Comparison of ENCODE assay signal across 2 cellular contexts in the genomic region with DNA sequence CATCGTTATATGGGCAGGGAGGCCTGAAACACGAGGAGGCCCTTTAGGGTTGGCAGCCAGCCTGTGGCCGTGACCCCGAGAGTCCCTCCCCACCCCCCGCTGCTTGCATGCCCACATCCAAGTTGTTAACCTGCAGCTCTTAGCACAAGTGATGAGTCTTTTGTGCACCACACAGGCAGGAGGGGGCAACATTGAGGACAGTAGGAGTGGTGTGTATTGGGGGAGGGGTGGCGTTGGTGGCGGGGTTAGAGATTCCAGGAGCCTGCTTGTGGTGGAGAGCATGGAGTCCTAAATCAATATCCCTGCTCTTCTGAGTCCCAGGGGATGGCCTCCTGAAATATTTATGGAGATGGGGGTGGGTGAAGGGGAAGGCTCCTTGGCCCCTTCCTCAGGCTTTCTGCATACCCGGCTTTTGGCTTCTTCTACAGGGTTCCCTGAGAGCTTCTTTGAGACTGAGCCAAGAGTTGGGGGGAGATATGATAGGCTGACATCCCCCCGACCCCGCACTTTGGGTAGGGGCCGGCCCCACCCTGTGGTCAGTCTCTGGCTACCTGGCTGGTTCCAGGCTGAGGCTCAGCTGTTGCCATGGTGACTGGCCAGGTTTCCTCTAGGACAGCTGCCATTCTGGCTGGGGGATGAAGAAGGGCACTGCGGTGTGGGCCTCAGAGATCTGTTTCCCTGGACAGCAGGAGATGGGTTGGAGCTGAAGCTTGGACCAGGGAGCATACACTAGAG.
TF ChIP-seq lines count a peak whose summit lies in the region.

No MANE protein-coding gene starts in this region.

TF ChIP-seq in K562, 482 proteins besides CTCF, POLR2A, EP300 and RAD21:
- TF ChIP-seq EZH2 (IDR thresholded peaks at IDR 0.05; ENCODE audit: borderline replicate concordance, low read depth, low read length) (no peak), RFX5 (IDR thresholded peaks at IDR 0.05; ENCODE audit: low read depth, low read length) (peak; percentile 59; the same call in 1 of the 2 replicates), IFI16 (CRISPR knock-in tag; IDR thresholded peaks at IDR 0.05) (no peak), RFX1 (IDR thresholded peaks at IDR 0.05) (peak; percentile 77)
- TF ChIP-seq, protein P1, sequence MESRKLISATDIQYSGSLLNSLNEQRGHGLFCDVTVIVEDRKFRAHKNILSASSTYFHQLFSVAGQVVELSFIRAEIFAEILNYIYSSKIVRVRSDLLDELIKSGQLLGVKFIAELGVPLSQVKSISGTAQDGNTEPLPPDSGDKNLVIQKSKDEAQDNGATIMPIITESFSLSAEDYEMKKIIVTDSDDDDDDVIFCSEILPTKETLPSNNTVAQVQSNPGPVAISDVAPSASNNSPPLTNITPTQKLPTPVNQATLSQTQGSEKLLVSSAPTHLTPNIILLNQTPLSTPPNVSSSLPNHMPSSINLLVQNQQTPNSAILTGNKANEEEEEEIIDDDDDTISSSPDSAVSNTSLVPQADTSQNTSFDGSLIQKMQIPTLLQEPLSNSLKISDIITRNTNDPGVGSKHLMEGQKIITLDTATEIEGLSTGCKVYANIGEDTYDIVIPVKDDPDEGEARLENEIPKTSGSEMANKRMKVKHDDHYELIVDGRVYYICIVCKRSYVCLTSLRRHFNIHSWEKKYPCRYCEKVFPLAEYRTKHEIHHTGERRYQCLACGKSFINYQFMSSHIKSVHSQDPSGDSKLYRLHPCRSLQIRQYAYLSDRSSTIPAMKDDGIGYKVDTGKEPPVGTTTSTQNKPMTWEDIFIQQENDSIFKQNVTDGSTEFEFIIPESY (CRISPR knock-in tag; IDR thresholded peaks at IDR 0.05), result no peak

TF ChIP-seq in neural cell, 6 proteins besides CTCF, POLR2A, EP300 and RAD21:
- TF ChIP-seq MXI1 (conservative IDR thresholded peaks at IDR 0.05; ENCODE audit: poor library complexity, severe bottlenecking) (no peak), TAF1 (IDR thresholded peaks at IDR 0.05; ENCODE audit: low read depth) (no peak)
